Comparison of ENCODE assay signal across 15 cellular contexts in genomic region chr1:48610628-48611542, GRCh38.
A peak's percentile ranks its signal among the peaks of the same experiment; 100 is the strongest.
DNase-seq lines count a peak whose midpoint lies in the region; ATAC-seq and TF ChIP-seq lines count a peak whose summit lies in the region.
"Had no signal": no experiment of that assay in that cellular context is flagged by ENCODE, and none has a peak within 500 bp of the region (broad histone marks: within the 10 kb centered on the region; RNA-seq: fewer than 3 reads in every experiment).

No MANE protein-coding gene starts in this region.

- DNase-seq in breast epithelium (ENCODE audit: low spot score in 2 of 2) (no peak), MCF 10A (ENCODE audit: unreplicated experiment) (no peak), ecto neural progenitor cell (ENCODE audit: low spot score) (peak; percentile 50), mesendoderm (peak; percentile 68), upper lobe of right lung (peak; percentile 66), HAP-1 (ENCODE audit: low spot score in 2 of 2) (no peak)
- DNase-seq: ACHN; activated naive CD8-positive, alpha-beta T cell treated with anti-CD3 and anti-CD28 coated beads, Interleukin-2, amount 50 U/mL, for 24 hours; stimulated activated CD4-positive, alpha-beta T cell treated with anti-CD3 and anti-CD28 coated beads, Interleukin-2, amount 100 ng/mL, for 24 hours had no signal

- TF ChIP-seq CTCF in breast epithelium (IDR thresholded peaks at IDR 0.05) = no peak
- no peak for TF ChIP-seq CTCF in MCF 10A (IDR thresholded peaks at IDR 0.05; ENCODE audit: unreplicated experiment)
- no peak for TF ChIP-seq CTCF in upper lobe of right lung (IDR thresholded peaks at IDR 0.05)

- TF ChIP-seq POLR2A in breast epithelium (IDR thresholded peaks at IDR 0.05) = no peak

- intact Hi-C loops in breast epithelium (cut with DNase I; ENCODE audit: low total_unique reads) (no loop called here), MCF 10A (cut with micrococcal nuclease) (no loop called here), upper lobe of right lung (cut with DNase I) (no loop called here)

- no peak overlapping the region for H2BK120ac ChIP-seq in mesendoderm (ENCODE audit: low read depth, low read length)

- H3K27ac Mint-ChIP-seq in MCF 10A (ENCODE audit: low read depth, unreplicated experiment) = no peak overlapping the region
- H3K27ac Mint-ChIP-seq: activated naive CD8-positive, alpha-beta T cell treated with anti-CD3 and anti-CD28 coated beads, Interleukin-2, amount 50 U/mL, for 24 hours; nephron had no signal

- H3K4me1 ChIP-seq in breast epithelium (no peaks in the 10 kb centered on the region), mesendoderm (ENCODE audit: control insufficient read depth, low read depth, low read length) (no peaks in the 10 kb centered on the region), upper lobe of right lung (no peaks in the 10 kb centered on the region), HAP-1 (no peaks in the 10 kb centered on the region)

- H3K36me3 Mint-ChIP-seq in MCF 10A (ENCODE audit: insufficient read depth, unreplicated experiment) = no peaks in the 10 kb centered on the region

- H3K79me1 ChIP-seq in mesendoderm (ENCODE audit: low read length) = no peaks in the 10 kb centered on the region

- no peaks in the 10 kb centered on the region for H3K4me1 Mint-ChIP-seq in MCF 10A (ENCODE audit: insufficient read depth, unreplicated experiment)
- H3K4me1 Mint-ChIP-seq: activated naive CD8-positive, alpha-beta T cell treated with anti-CD3 and anti-CD28 coated beads, Interleukin-2, amount 50 U/mL, for 24 hours; nephron had no signal

- H3K9me3 ChIP-seq in breast epithelium (no peaks in the 10 kb centered on the region), upper lobe of right lung (no peaks in the 10 kb centered on the region), HAP-1 (no peaks in the 10 kb centered on the region)
- H3K9me3 ChIP-seq: suprapubic skin had no signal

- no peak overlapping the region for H3K4ac ChIP-seq in mesendoderm (ENCODE audit: low read depth, low read length)

- ATAC-seq in upper lobe of right lung = peak; percentile 51
- no peak for ATAC-seq in HG03097 (IDR thresholded peaks at IDR 0.05; ENCODE audit: low FRiP score, unreplicated experiment)
- no peak for ATAC-seq in GM21723 (IDR thresholded peaks at IDR 0.05; ENCODE audit: unreplicated experiment)
- ATAC-seq: activated naive CD8-positive, alpha-beta T cell treated with anti-CD3 and anti-CD28 coated beads, Interleukin-2, amount 50 U/mL, for 24 hours; HCT116 had no signal

- H3K9me3 Mint-ChIP-seq in MCF 10A (ENCODE audit: unreplicated experiment) = no peaks in the 10 kb centered on the region
- H3K9me3 Mint-ChIP-seq: activated naive CD8-positive, alpha-beta T cell treated with anti-CD3 and anti-CD28 coated beads, Interleukin-2, amount 50 U/mL, for 24 hours; nephron had no signal

- peaks cover 20% of the 10 kb centered on the region for H3K27me3 Mint-ChIP-seq in MCF 10A (ENCODE audit: insufficient read depth, unreplicated experiment)

- in situ Hi-C loops in HAP-1 (cut with MboI; ENCODE audit: low sequenced_read_pairs) = no loop called here

- H2BK15ac ChIP-seq in mesendoderm (replicated peaks; ENCODE audit: low read depth) = no peak overlapping the region

- no peak overlapping the region for H3K23ac ChIP-seq in mesendoderm (ENCODE audit: low read length)

- POLR2A ChIA-PET in MCF 10A (lab: Yijun Ruan, JAX) = interaction anchor here (1.3 kb wide), 1 partner anchor 10 kb away, joined by 3 read pairs; no protein-coding TSS in a partner anchor

- no peak overlapping the region for H2AK5ac ChIP-seq in mesendoderm (ENCODE audit: low read length)

- no peak overlapping the region for H3K9ac ChIP-seq in mesendoderm (ENCODE audit: low read length)

- H3K4me3 Mint-ChIP-seq in MCF 10A (ENCODE audit: unreplicated experiment) = no peak overlapping the region
- H3K4me3 Mint-ChIP-seq: activated naive CD8-positive, alpha-beta T cell treated with anti-CD3 and anti-CD28 coated beads, Interleukin-2, amount 50 U/mL, for 24 hours; nephron had no signal

- H4K8ac ChIP-seq in mesendoderm (ENCODE audit: low read depth, low read length) = no peak overlapping the region

- H3K27me3 ChIP-seq in breast epithelium = no peaks in the 10 kb centered on the region
- H3K27me3 ChIP-seq in mesendoderm (ENCODE audit: insufficient read depth, low read length, poor library complexity) = no peaks in the 10 kb centered on the region
- H3K27me3 ChIP-seq in upper lobe of right lung = no peaks in the 10 kb centered on the region
- peaks cover 10% of the 10 kb centered on the region; the same call in 1 of the 2 replicates for H3K27me3 ChIP-seq in HAP-1 (ENCODE audit: low read depth)
- H3K27me3 ChIP-seq: suprapubic skin had no signal

- H3K4me3 ChIP-seq in breast epithelium = no peak overlapping the region
- no peak overlapping the region for H3K4me3 ChIP-seq in mesendoderm (ENCODE audit: low read length)
- H3K4me3 ChIP-seq in upper lobe of right lung = no peak overlapping the region
- no peak overlapping the region for H3K4me3 ChIP-seq in HAP-1
- H3K4me3 ChIP-seq: suprapubic skin had no signal

- WGBS in mesendoderm (ENCODE audit: extremely low coverage, insufficient coverage, low lambda C conversion rate) = no CpG with 5 or more reads among the region's 3 CpGs

- no peaks in the 10 kb centered on the region for H3K79me2 ChIP-seq in mesendoderm (ENCODE audit: control insufficient read depth, insufficient read depth, low read length)

- H2BK5ac ChIP-seq in mesendoderm (ENCODE audit: low read length) = no peak overlapping the region

- H3K56ac ChIP-seq in mesendoderm (ENCODE audit: low read length) = no peak overlapping the region

- BruUV-seq in MCF 10A (replicated peaks; lab: Mats Ljungman, UMichigan) = no TSS peak

- H3K18ac ChIP-seq in mesendoderm (ENCODE audit: low read length) = no peak overlapping the region

- H4K5ac ChIP-seq in mesendoderm (ENCODE audit: low read length) = no peak overlapping the region

- no peak overlapping the region for H3K4me2 ChIP-seq in mesendoderm (ENCODE audit: low read length)

- H3K27ac ChIP-seq in breast epithelium (peak overlapping the region; percentile 27 to 65), mesendoderm (ENCODE audit: low read depth, low read length) (no peak overlapping the region), upper lobe of right lung (no peak overlapping the region)
- H3K27ac ChIP-seq: HL-60, suprapubic skin had no signal

- CTCF ChIA-PET in MCF 10A (lab: Yijun Ruan, JAX) = interaction anchor here (0.6 to 1.1 kb wide), 4 partner anchors 15 to 563 kb away, joined by 3 to 5 read pairs (median 4); no protein-coding TSS in a partner anchor

- H3K36me3 ChIP-seq in breast epithelium = no peaks in the 10 kb centered on the region
- no peaks in the 10 kb centered on the region for H3K36me3 ChIP-seq in mesendoderm (ENCODE audit: control insufficient read depth, insufficient read depth, low read length)
- no peaks in the 10 kb centered on the region for H3K36me3 ChIP-seq in upper lobe of right lung
- H3K36me3 ChIP-seq in HAP-1 (replicated peaks) = no peaks in the 10 kb centered on the region
- H3K36me3 ChIP-seq: suprapubic skin had no signal

Comparison
In these comparisons a context has a peak if more than half of its experiments do, and no peak if none do; other contexts are left out.
1. DNase-seq: peak in ecto neural progenitor cell (single experiment), mesendoderm (single experiment) and upper lobe of right lung (single experiment); none in breast epithelium (0 of 2), MCF 10A (single experiment) and HAP-1 (0 of 2).
2. H3K27ac ChIP-seq: peak in breast epithelium (2 of 2); none in mesendoderm (single experiment) and upper lobe of right lung (single experiment).